ENCODE assay signal across 1 cellular context in the genomic region with DNA sequence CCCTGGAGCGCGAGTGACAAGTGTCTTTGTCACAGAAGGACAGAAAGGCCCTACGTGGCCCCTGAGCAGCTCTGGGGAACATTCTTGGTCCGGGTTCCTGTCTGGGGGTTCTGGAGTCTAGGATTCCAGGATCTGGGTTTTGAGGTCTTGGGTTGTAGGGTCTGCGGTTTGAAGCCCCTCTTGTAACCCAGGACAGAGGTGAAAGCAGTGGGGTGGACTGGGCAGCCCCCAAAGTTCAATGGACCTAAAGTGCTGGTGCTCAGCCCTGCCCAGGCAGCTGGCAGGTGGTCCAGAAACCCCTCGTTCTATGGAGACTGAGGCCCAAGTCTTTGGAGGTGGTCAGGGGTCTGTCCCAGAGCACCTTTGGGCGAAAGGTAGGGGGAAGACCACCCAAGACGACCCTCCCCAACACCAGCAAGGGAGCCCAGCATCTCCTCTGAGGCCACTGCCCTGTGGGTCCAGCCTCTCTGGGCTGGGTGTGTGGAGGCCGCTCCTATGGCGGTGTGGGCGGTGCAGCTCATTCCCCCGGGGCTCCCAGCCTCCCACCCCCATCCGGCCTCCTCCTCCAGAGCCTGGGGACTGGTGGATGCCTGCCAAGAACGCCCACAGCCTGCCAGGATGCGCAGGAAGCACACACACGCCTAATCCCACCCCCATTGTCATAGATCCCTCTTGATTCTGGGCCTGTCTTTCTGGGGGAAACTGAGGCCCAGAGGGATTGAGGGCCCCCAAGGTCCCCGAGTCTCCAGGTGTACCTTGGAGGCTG.
A peak's percentile ranks its signal among the peaks of the same experiment; 100 is the strongest.
TF ChIP-seq lines count a peak whose summit lies in the region.

No MANE protein-coding gene starts in this region.

TF ChIP-seq in K562, 482 proteins besides CTCF, POLR2A, EP300 and RAD21 (continued from another document):
- TF ChIP-seq, protein P1, sequence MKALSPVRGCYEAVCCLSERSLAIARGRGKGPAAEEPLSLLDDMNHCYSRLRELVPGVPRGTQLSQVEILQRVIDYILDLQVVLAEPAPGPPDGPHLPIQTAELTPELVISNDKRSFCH (CRISPR knock-in tag; IDR thresholded peaks at IDR 0.05): no peak
- TF ChIP-seq, protein P1 (tag; IDR thresholded peaks at IDR 0.05): no peak
- TF ChIP-seq NUFIP1 (IDR thresholded peaks at IDR 0.05; ENCODE audit: partially characterized antibody) (no peak), EGR1 (conservative IDR thresholded peaks at IDR 0.05) (peak; percentile 92), MAFG (tag; conservative IDR thresholded peaks at IDR 0.05) (no peak), NFATC3 (IDR thresholded peaks at IDR 0.05) (no peak), SAFB2 (IDR thresholded peaks at IDR 0.05; ENCODE audit: borderline replicate concordance, low read depth, low read length, severe bottlenecking) (no peak), RBFOX2 (IDR thresholded peaks at IDR 0.05; ENCODE audit: low read depth, low read length) (peak; percentile 3; the same call in 1 of the 2 replicates), ZNF316 (IDR thresholded peaks at IDR 0.05) (no peak), BHLHE40 (IDR thresholded peaks at IDR 0.05; ENCODE audit: low read length) (no peak), PKNOX1 (IDR thresholded peaks at IDR 0.05) (peak; percentile 52; the same call in 1 of the 2 replicates), SMAD2 (IDR thresholded peaks at IDR 0.05; ENCODE audit: low read depth, low read length) (no peak), CHAMP1 (IDR thresholded peaks at IDR 0.05) (no peak), RHOXF2B (CRISPR knock-in tag; conservative IDR thresholded peaks at IDR 0.05) (no peak)
- TF ChIP-seq, protein P2, sequence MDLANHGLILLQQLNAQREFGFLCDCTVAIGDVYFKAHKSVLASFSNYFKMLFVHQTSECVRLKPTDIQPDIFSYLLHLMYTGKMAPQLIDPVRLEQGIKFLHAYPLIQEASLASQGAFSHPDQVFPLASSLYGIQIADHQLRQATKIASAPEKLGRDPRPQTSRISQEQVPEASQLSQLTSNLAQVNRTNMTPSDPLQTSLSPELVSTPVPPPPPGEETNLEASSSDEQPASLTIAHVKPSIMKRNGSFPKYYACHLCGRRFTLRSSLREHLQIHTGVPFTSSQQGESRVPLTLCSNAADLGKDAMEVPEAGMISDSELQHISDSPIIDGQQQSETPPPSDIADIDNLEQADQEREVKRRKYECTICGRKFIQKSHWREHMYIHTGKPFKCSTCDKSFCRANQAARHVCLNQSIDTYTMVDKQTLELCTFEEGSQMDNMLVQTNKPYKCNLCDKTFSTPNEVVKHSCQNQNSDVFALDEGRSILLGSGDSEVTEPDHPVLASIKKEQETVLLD (IDR thresholded peaks at IDR 0.05): peak; percentile 22; the same call in 1 of the 2 replicates
